In genomic region chr2:238108423-238109201, GRCh38 we compare ENCODE assay signal across 8 cellular contexts. TPM values are rescaled to one million over a fixed set of nuclear protein-coding genes. Genes with fewer than 3 reads are reported as not detected.
DNase-seq lines count a peak whose midpoint lies in the region; ATAC-seq and TF ChIP-seq lines count a peak whose summit lies in the region.

No MANE protein-coding gene starts in this region.

- intact Hi-C loops in CD14-positive monocyte (cut with micrococcal nuclease) = no loop called here
- intact Hi-C loops in tibial artery (cut with DNase I; ENCODE audit: low total_unique reads) = no loop called here

- H3K27ac Mint-ChIP-seq in CD14-positive monocyte = peak overlapping the region in 3 of 7 donors; percentile 8 to 37 (median 10)
- no peak overlapping the region for H3K27ac Mint-ChIP-seq in activated T-cell treated with anti-CD3 and anti-CD28 coated beads, Interleukin-2, amount 50 U/mL, for 24 hours

- no peak overlapping the region for H3K4me3 ChIP-seq in tibial artery

- no peak overlapping the region for H3K27ac ChIP-seq in tibial artery

- peak overlapping the region in 1 of 2 donors; percentile 31 for H3K4me3 Mint-ChIP-seq in CD14-positive monocyte
- H3K4me3 Mint-ChIP-seq in activated T-cell treated with anti-CD3 and anti-CD28 coated beads, Interleukin-2, amount 50 U/mL, for 24 hours = no peak overlapping the region

- in situ Hi-C loops in GM18951 (cut with MboI; ENCODE audit: low sequenced_read_pairs, unreplicated experiment) = no loop called here

- peaks cover 0 to 4% (median 0%) of the 10 kb centered on the region in 4 donors for H3K4me1 ChIP-seq in tibial artery

- ATAC-seq in HG03196 (IDR thresholded peaks at IDR 0.05; ENCODE audit: unreplicated experiment) (peak; percentile 58), HG03045 (IDR thresholded peaks at IDR 0.05; ENCODE audit: unreplicated experiment) (no peak), HG02840 (IDR thresholded peaks at IDR 0.05; ENCODE audit: low FRiP score, unreplicated experiment) (no peak)

- peaks cover 0 to 7% (median 0%) of the 10 kb centered on the region in 3 donors for H3K9me3 ChIP-seq in tibial artery

- no peaks in the 10 kb centered on the region for H3K36me3 ChIP-seq in tibial artery

- TF ChIP-seq CTCF in CD14-positive monocyte (IDR thresholded peaks at IDR 0.05) (no peak), tibial artery (IDR thresholded peaks at IDR 0.05) (no peak)

- DNase-seq in CD14-positive monocyte (ENCODE audit: low spot score) (peak; percentile 42), tibial artery (peak; percentile 15 to 58)
- DNase-seq in activated CD4-positive, CD25-positive, alpha-beta regulatory T cell treated with anti-CD3 and anti-CD28 coated beads, Interleukin-2, amount 50 U/mL, for 72 hours = peak; percentile 26
- DNase-seq in activated T-cell treated with anti-CD3 and anti-CD28 coated beads, Interleukin-2, amount 50 U/mL, for 24 hours = no peak

- H3K9me3 Mint-ChIP-seq in CD14-positive monocyte = peaks cover 5 to 25% (median 13%) of the 10 kb centered on the region in 7 donors
- peaks cover 11% of the 10 kb centered on the region for H3K9me3 Mint-ChIP-seq in activated T-cell treated with anti-CD3 and anti-CD28 coated beads, Interleukin-2, amount 50 U/mL, for 24 hours

- peak; percentile 36 for TF ChIP-seq POLR2A in GM18951 (IDR thresholded peaks at IDR 0.05; ENCODE audit: extremely low read depth, insufficient read depth, insufficient read length)

- peaks cover 2 to 10% (median 3%) of the 10 kb centered on the region in 3 donors for H3K27me3 Mint-ChIP-seq in CD14-positive monocyte (ENCODE audit: low read depth in 3 of 3)
- no peaks in the 10 kb centered on the region for H3K27me3 Mint-ChIP-seq in activated T-cell treated with anti-CD3 and anti-CD28 coated beads, Interleukin-2, amount 50 U/mL, for 24 hours

- no peaks in the 10 kb centered on the region for H3K36me3 Mint-ChIP-seq in CD14-positive monocyte
- H3K36me3 Mint-ChIP-seq in activated T-cell treated with anti-CD3 and anti-CD28 coated beads, Interleukin-2, amount 50 U/mL, for 24 hours (ENCODE audit: low read depth) = no peaks in the 10 kb centered on the region

- H3K27me3 ChIP-seq in tibial artery = no peaks in the 10 kb centered on the region

- H3K4me1 Mint-ChIP-seq in CD14-positive monocyte = peaks cover 20% of the 10 kb centered on the region
- peaks cover 8% of the 10 kb centered on the region for H3K4me1 Mint-ChIP-seq in activated T-cell treated with anti-CD3 and anti-CD28 coated beads, Interleukin-2, amount 50 U/mL, for 24 hours (ENCODE audit: low read depth)

RNA-seq across cellular contexts. Expression of gene ESPNL, which starts 8.5 kb away (rescaled TPM):
- not detected for polyA plus RNA-seq in CD14-positive monocyte

RNA-seq across cellular contexts. Expression of gene KLHL30, which starts 29.9 kb away (rescaled TPM):
- polyA plus RNA-seq in CD14-positive monocyte = under 1 TPM in 1 of 2 donors, not detected in 1; 0.14 TPM

RNA-seq across cellular contexts. Expression of gene SCLY, which starts 47.8 kb away (rescaled TPM):
- polyA plus RNA-seq in CD14-positive monocyte = 10 to 100 TPM in 1 of 2 donors, 1 to 10 TPM in 1; 9.5 to 10.3 TPM

RNA-seq across cellular contexts. Expression of gene ERFE, which starts 50.2 kb away (rescaled TPM):
- not detected for polyA plus RNA-seq in CD14-positive monocyte
